17 cellular contexts compared by ENCODE assay signal in the genomic region with DNA sequence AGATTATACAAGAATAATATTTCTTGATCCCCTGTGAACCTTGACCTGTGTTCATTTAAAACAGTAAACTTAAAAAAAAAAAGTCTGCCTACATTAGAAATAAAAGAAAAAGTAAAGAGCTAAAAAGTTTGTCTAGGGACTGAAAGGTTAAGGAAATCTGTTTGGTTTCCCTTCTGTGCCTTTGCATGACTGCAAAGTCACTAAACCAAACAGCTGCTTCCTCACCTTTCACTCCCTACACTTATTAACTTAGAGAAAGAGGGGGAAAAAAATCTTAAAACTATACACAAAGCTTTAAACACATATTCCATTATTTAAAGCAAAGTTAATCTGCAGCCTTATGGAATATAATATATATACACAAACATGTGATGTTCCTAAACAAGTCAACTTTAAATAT.
"Had no signal": no experiment of that assay in that cellular context is flagged by ENCODE, and none has a peak within 500 bp of the region (broad histone marks: within the 10 kb centered on the region; RNA-seq: fewer than 3 reads in every experiment).

No MANE protein-coding gene starts in this region.

- H3K9me3 ChIP-seq: left lung, suprapubic skin had no signal

- H3K4me3 ChIP-seq: dorsolateral prefrontal cortex, hepatocyte, left lung, suprapubic skin had no signal

- H3K27ac Mint-ChIP-seq: memory B cell; T-helper 2 cell treated with Interferon-gamma antibody and Interleukin-4, amounts not matched to agents 5 μg/mL and 100 μg/mL, for 36 hours had no signal

- DNase-seq: activated naive CD4-positive, alpha-beta T cell treated with Interleukin-2 at 50 U/mL for 16 hours; dorsolateral prefrontal cortex; kidney; left lung; naive thymus-derived CD8-positive, alpha-beta T cell; nucleus accumbens; posterior cingulate gyrus; stimulated activated CD4-positive, alpha-beta T cell treated with anti-CD3 and anti-CD28 coated beads, Interleukin-15, amount 100 ng/mL, for 24 hours; stimulated activated CD4-positive, alpha-beta T cell treated with anti-CD3 and anti-CD28 coated beads, Interleukin-4, amount 100 ng/mL, for 24 hours; stimulated activated naive CD8-positive, alpha-beta T cell treated with anti-CD3 and anti-CD28 coated beads, Interleukin-15, Interleukin-2, amounts not matched to agents 100 U/mL and 50 U/mL, for 24 hours; SW 1271; trophoblast cell had no signal

- H3K27me3 ChIP-seq: dorsolateral prefrontal cortex, hepatocyte, left lung, suprapubic skin had no signal

- H3K4me1 Mint-ChIP-seq: memory B cell had no signal

- H3K27me3 Mint-ChIP-seq: memory B cell; naive thymus-derived CD8-positive, alpha-beta T cell had no signal

- H3K4me3 Mint-ChIP-seq: memory B cell; naive thymus-derived CD8-positive, alpha-beta T cell; T-helper 2 cell treated with Interferon-gamma antibody and Interleukin-4, amounts not matched to agents 5 μg/mL and 100 μg/mL, for 36 hours had no signal

- H3K27ac ChIP-seq: hepatocyte, left lung, suprapubic skin had no signal

- H3K9me3 Mint-ChIP-seq: memory B cell; naive thymus-derived CD8-positive, alpha-beta T cell; T-helper 2 cell treated with Interferon-gamma antibody and Interleukin-4, amounts not matched to agents 5 μg/mL and 100 μg/mL, for 36 hours had no signal

- ATAC-seq: activated CD4-positive, CD25-positive, alpha-beta regulatory T cell treated with anti-CD3 and anti-CD28 coated beads, Interleukin-2, amount 50 U/mL, for 24 hours; left lung; naive thymus-derived CD8-positive, alpha-beta T cell; stimulated activated naive CD8-positive, alpha-beta T cell treated with anti-CD3 and anti-CD28 coated beads, Interleukin-15, Interleukin-2, amounts not matched to agents 100 U/mL and 50 U/mL, for 24 hours had no signal

- H3K4me1 ChIP-seq: left lung, suprapubic skin had no signal

- FAIRE-seq: kidney had no signal
